8 cellular contexts compared by ENCODE assay signal in the genomic region with DNA sequence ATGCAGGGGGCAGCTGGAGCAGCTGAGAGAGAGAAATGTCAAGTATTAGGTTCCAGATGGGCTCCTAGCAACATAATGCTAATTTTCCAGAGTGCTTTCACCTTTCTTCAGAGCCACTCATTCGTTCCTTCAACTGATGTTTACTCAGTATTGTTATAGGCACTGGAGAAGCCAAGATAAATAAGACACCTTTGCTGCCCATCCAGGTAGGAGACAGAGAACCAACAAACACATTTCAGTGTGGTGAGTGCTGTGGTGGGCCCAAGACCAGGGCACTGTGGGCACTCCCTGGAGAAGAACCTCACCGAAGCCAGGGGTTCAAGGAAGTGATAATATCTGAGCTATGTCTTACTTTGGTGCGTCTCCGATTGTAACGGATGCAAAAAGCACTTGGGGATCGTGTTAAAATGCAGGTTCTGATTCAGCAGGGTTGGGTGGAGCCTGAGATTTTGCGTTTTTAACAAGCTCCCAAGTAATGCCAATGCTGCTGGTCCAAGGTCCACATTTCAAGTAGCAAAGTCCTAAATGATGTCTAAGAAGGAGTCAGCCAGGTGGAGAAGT. TPM values are rescaled to one million over a fixed set of nuclear protein-coding genes. Genes with fewer than 3 reads are reported as not detected.
DNase-seq lines count a peak whose midpoint lies in the region; ATAC-seq and TF ChIP-seq lines count a peak whose summit lies in the region.

No MANE protein-coding gene starts in this region.

- no peak for TF ChIP-seq EP300 in gastroesophageal sphincter (IDR thresholded peaks at IDR 0.05)
- TF ChIP-seq EP300 in upper lobe of left lung (IDR thresholded peaks at IDR 0.05), result no peak
- TF ChIP-seq EP300 in tibial nerve (IDR thresholded peaks at IDR 0.05), result no peak

- BruUV-seq in PC-9 (replicated peaks; lab: Mats Ljungman, UMichigan), result no TSS peak

- H3K27ac ChIP-seq in right cardiac atrium (ENCODE audit: low read length), result peak overlapping the region; percentile 22
- no peak overlapping the region for H3K27ac ChIP-seq in PC-9
- peak overlapping the region in 3 of 4 donors; percentile 25 to 43 (median 36) for H3K27ac ChIP-seq in gastroesophageal sphincter
- H3K27ac ChIP-seq in upper lobe of left lung, result peak overlapping the region; percentile 69 to 80 (median 74)
- H3K27ac ChIP-seq in tibial nerve, result peak overlapping the region in 2 of 4 donors; percentile 21 to 66

- intact Hi-C loops in right cardiac atrium (cut with DNase I), result no loop called here
- intact Hi-C loops in left ventricle myocardium superior (cut with micrococcal nuclease), result no loop called here
- intact Hi-C loops in PC-9 (cut with micrococcal nuclease; ENCODE audit: unreplicated experiment), result no loop called here

- TF ChIP-seq POLR2A in gastroesophageal sphincter (IDR thresholded peaks at IDR 0.05) (no peak), upper lobe of left lung (IDR thresholded peaks at IDR 0.05) (no peak), tibial nerve (IDR thresholded peaks at IDR 0.05) (no peak)

- DNase-seq in right cardiac atrium, result no peak
- DNase-seq in left ventricle myocardium superior, result no peak
- DNase-seq in PC-9, result no peak
- no peak for DNase-seq in upper lobe of left lung
- no peak for DNase-seq in tibial nerve (ENCODE audit: low spot score in 2 of 2)

- H4K20me1 ChIP-seq in PC-9 (ENCODE audit: insufficient read depth), result no peaks in the 10 kb centered on the region

- no peak overlapping the region for H3K4me2 ChIP-seq in PC-9

- no peaks in the 10 kb centered on the region for H3K36me3 ChIP-seq in PC-9 (ENCODE audit: low read depth)
- no peaks in the 10 kb centered on the region for H3K36me3 ChIP-seq in gastroesophageal sphincter
- H3K36me3 ChIP-seq in upper lobe of left lung, result no peaks in the 10 kb centered on the region
- H3K36me3 ChIP-seq in tibial nerve, result no peaks in the 10 kb centered on the region

- H3K27me3 ChIP-seq in right cardiac atrium (ENCODE audit: control insufficient read depth, insufficient read depth), result no peaks in the 10 kb centered on the region
- H3K27me3 ChIP-seq in PC-9 (ENCODE audit: insufficient read depth, low read depth), result no peaks in the 10 kb centered on the region
- no peaks in the 10 kb centered on the region for H3K27me3 ChIP-seq in gastroesophageal sphincter
- no peaks in the 10 kb centered on the region for H3K27me3 ChIP-seq in upper lobe of left lung
- no peaks in the 10 kb centered on the region for H3K27me3 ChIP-seq in tibial nerve

- no peak for ATAC-seq in right cardiac atrium
- ATAC-seq in left ventricle myocardium superior, result no peak
- ATAC-seq in gastroesophageal sphincter, result no peak
- peak in 1 of 2 donors; percentile 9 for ATAC-seq in upper lobe of left lung (ENCODE audit: low FRiP score in 2 of 2)
- no peak for ATAC-seq in GM18511 (IDR thresholded peaks at IDR 0.05; ENCODE audit: unreplicated experiment)
- no peak for ATAC-seq in GM21423 (IDR thresholded peaks at IDR 0.05; ENCODE audit: unreplicated experiment)

- no peaks in the 10 kb centered on the region for H3K9me3 ChIP-seq in right cardiac atrium (ENCODE audit: control insufficient read depth, low read length)
- H3K9me3 ChIP-seq in PC-9 (ENCODE audit: insufficient read depth, low read depth), result no peaks in the 10 kb centered on the region
- no peaks in the 10 kb centered on the region for H3K9me3 ChIP-seq in gastroesophageal sphincter
- no peaks in the 10 kb centered on the region for H3K9me3 ChIP-seq in upper lobe of left lung
- H3K9me3 ChIP-seq in tibial nerve, result no peaks in the 10 kb centered on the region

- H3K4me1 ChIP-seq in right cardiac atrium (ENCODE audit: control insufficient read depth, insufficient read depth, low read length), result no peaks in the 10 kb centered on the region
- H3K4me1 ChIP-seq in PC-9 (replicated peaks; ENCODE audit: insufficient read depth), result no peaks in the 10 kb centered on the region
- H3K4me1 ChIP-seq in gastroesophageal sphincter, result peaks cover 0 to 3% (median 0%) of the 10 kb centered on the region in 3 donors
- peaks cover 15 to 20% (median 19%) of the 10 kb centered on the region in 4 donors for H3K4me1 ChIP-seq in upper lobe of left lung
- H3K4me1 ChIP-seq in tibial nerve, result peaks cover 0 to 11% (median 4%) of the 10 kb centered on the region in 4 donors

- no peaks in the 10 kb centered on the region for H3K79me2 ChIP-seq in PC-9 (ENCODE audit: low read depth)

- peak overlapping the region; percentile 44; the same call in 1 of the 2 replicates for H2AFZ ChIP-seq in PC-9

- TF ChIP-seq CTCF in PC-9 (conservative IDR thresholded peaks at IDR 0.05) (no peak), gastroesophageal sphincter (IDR thresholded peaks at IDR 0.05) (no peak), upper lobe of left lung (IDR thresholded peaks at IDR 0.05) (no peak), tibial nerve (IDR thresholded peaks at IDR 0.05) (no peak)

- no peaks in the 10 kb centered on the region for H3F3A ChIP-seq in PC-9 (ENCODE audit: insufficient read depth, low read depth)

- POLR2A ChIA-PET in PC-9 (lab: Charles Lee; ENCODE audit: unreplicated experiment), result no interaction called here

- H3K4me3 ChIP-seq in right cardiac atrium (ENCODE audit: low read length) (no peak overlapping the region), PC-9 (no peak overlapping the region), gastroesophageal sphincter (no peak overlapping the region), upper lobe of left lung (no peak overlapping the region), tibial nerve (no peak overlapping the region)

- H3K9me2 ChIP-seq in PC-9 (ENCODE audit: insufficient read depth), result no peaks in the 10 kb centered on the region

- CTCF ChIA-PET in PC-9 (lab: Charles Lee), result no interaction called here

- 85% methylated on average over 7 of the region's 7 CpGs for WGBS in right cardiac atrium
- 69 to 70% methylated on average over 5 to 7 of the region's 7 CpGs for WGBS in gastroesophageal sphincter (ENCODE audit: low coverage in 1 of 2), 2 donors
- 61 to 68% methylated on average over 7 of the region's 7 CpGs for WGBS in upper lobe of left lung, 2 donors
- WGBS in tibial nerve, 2 donors, result 84 to 86% methylated on average over 7 of the region's 7 CpGs

RNA-seq across cellular contexts. Expression of a gene that starts 42.0 kb away (rescaled TPM):
- total RNA-seq in right cardiac atrium (10 to 100 TPM; 36.7 to 47.4 (median 37.0) TPM), left ventricle myocardium superior (76.9 TPM), PC-9 (2021) (4.4 and 4.6 TPM in 2 replicates), gastroesophageal sphincter (10 to 100 TPM in 1 of 4 donors, 1 to 10 TPM in 3; 5.1 to 12.3 (median 6.9) TPM), upper lobe of left lung (10 to 100 TPM in 4 of 6 donors, 1 to 10 TPM in 2; 6.5 to 15.8 (median 10.7) TPM), tibial nerve (10 to 100 TPM; 17.7 to 39.3 (median 29.0) TPM)
- polyA plus RNA-seq in right cardiac atrium, result 12.5 TPM
